Comparison of ENCODE assay signal across 8 cellular contexts in genomic region chr5:140557136-140557805, GRCh38. TPM values are rescaled to one million over a fixed set of nuclear protein-coding genes. Genes with fewer than 3 reads are reported as not detected.
A peak's percentile ranks its signal among the peaks of the same experiment; 100 is the strongest.
DNase-seq lines count a peak whose midpoint lies in the region; ATAC-seq and TF ChIP-seq lines count a peak whose summit lies in the region.

Gene SRA1, minus strand, starts transcription at chr5:140557473. Its CDS starts 21 bp downstream, at chr5:140557452.

- H2AFZ ChIP-seq in OCI-LY7 (ENCODE audit: low read length): peak within 1 kb of the TSS; percentile 63; the same call in 1 of the 2 replicates

- H3K27ac ChIP-seq in OCI-LY7 (ENCODE audit: low read depth, low read length, poor library complexity, severe bottlenecking): peak within 1 kb of the TSS; percentile 46
- H3K27ac ChIP-seq in mucosa of rectum (ENCODE audit: low read depth in 2 of 2, low read length in 2 of 2): peak within 1 kb of the TSS; percentile 73 to 86

- peaks cover 18% of the 10 kb centered on the region; the same call in 1 of the 2 replicates for H3K79me2 ChIP-seq in OCI-LY7 (ENCODE audit: insufficient read depth, low read depth, low read length)

- H3K4me2 ChIP-seq in OCI-LY7 (ENCODE audit: low read length): peak within 1 kb of the TSS; percentile 91

- intact Hi-C loops in OCI-LY7 (cut with micrococcal nuclease; ENCODE audit: unreplicated experiment): loop anchor here (2.0 to 10.0 kb wide), 4 partner anchors 82 to 312 kb away; partner anchors contain the start of genes ANKHD1, SLC4A9 and TMCO6

- POLR2A ChIA-PET in OCI-LY7 (lab: Charles Lee): interaction anchor here (0.7 to 1.4 kb wide), 4 partner anchors 9 to 26 kb away, joined by 3 to 5 read pairs (median 3); no protein-coding TSS in a partner anchor

- H3K36me3 ChIP-seq in OCI-LY7 (ENCODE audit: insufficient read depth, low read length): peaks cover 18% of the 10 kb centered on the region
- H3K36me3 ChIP-seq in mucosa of rectum (ENCODE audit: control insufficient read depth in 2 of 2, insufficient read depth in 2 of 2, low read length in 2 of 2): peaks cover 3 to 9% of the 10 kb centered on the region in 2 donors

- DNase-seq in DMS 273 treated with DMSO at 0.1 percent for 48 hours (lab: John Stamatoyannopoulos, UW): peak; percentile 76
- DNase-seq in HuH-7 (ENCODE audit: low spot score): peak; percentile 96
- DNase-seq in OCI-LY7 (ENCODE audit: low spot score): peak; percentile 89
- DNase-seq in activated T-cell treated with anti-CD3 and anti-CD28 coated beads for 48 hours (ENCODE audit: low read depth): peak; percentile 87
- no peak for DNase-seq in epithelial cell of proximal tubule (ENCODE audit: low read depth)
- peak; percentile 68 to 69 for DNase-seq in stimulated activated CD8-positive, alpha-beta memory T cell treated with anti-CD3 and anti-CD28 coated beads, Interleukin-4, amount 100 ng/mL, for 4 hours (ENCODE audit: low read depth in 2 of 2, low spot score in 1 of 2)

- CTCF ChIA-PET in OCI-LY7 (lab: Charles Lee; ENCODE audit: unreplicated experiment): no interaction called here

- no peaks in the 10 kb centered on the region for H4K20me1 ChIP-seq in OCI-LY7 (ENCODE audit: insufficient read depth, low read length)

- H3K4me3 ChIP-seq in OCI-LY7 (ENCODE audit: low read depth, low read length, poor library complexity, severe bottlenecking) (peak within 1 kb of the TSS; percentile 82), epithelial cell of proximal tubule (ENCODE audit: low read depth, low read length) (peak within 1 kb of the TSS; percentile 88), mucosa of rectum (ENCODE audit: low read length in 2 of 2) (peak within 1 kb of the TSS; percentile 82 to 85)

- H3K9ac ChIP-seq in mucosa of rectum (ENCODE audit: low read depth in 1 of 2, low read length in 2 of 2): peak within 1 kb of the TSS; percentile 85 to 89

- H3K9me3 ChIP-seq in OCI-LY7 (ENCODE audit: low read length) (no peaks in the 10 kb centered on the region), mucosa of rectum (ENCODE audit: control insufficient read depth in 2 of 2, low read length in 2 of 2) (no peaks in the 10 kb centered on the region)

- H3K4me1 ChIP-seq in OCI-LY7 (ENCODE audit: insufficient read depth, low read length, poor library complexity, severe bottlenecking): peaks cover 23% of the 10 kb centered on the region
- peaks cover 9 to 17% of the 10 kb centered on the region in 2 donors for H3K4me1 ChIP-seq in mucosa of rectum (ENCODE audit: control insufficient read depth in 2 of 2, insufficient read depth in 2 of 2, low read length in 2 of 2)

- no peaks in the 10 kb centered on the region for H3K9me2 ChIP-seq in OCI-LY7 (ENCODE audit: insufficient read depth, low read length)

- peak; percentile 93 for ATAC-seq in GM21526 (IDR thresholded peaks at IDR 0.05; ENCODE audit: low FRiP score, unreplicated experiment)

- H3K27me3 ChIP-seq in mucosa of rectum (ENCODE audit: control insufficient read depth in 2 of 2, insufficient read depth in 2 of 2, low read length in 2 of 2): no peaks in the 10 kb centered on the region

- no TSS peak for BruUV-seq in OCI-LY7 (replicated peaks; lab: Mats Ljungman, UMichigan)

- TF ChIP-seq CTCF in OCI-LY7 (conservative IDR thresholded peaks at IDR 0.05; ENCODE audit: low read length) (no peak), epithelial cell of proximal tubule (conservative IDR thresholded peaks at IDR 0.05; ENCODE audit: low read depth, low read length) (peak; percentile 4)

RNA-seq across cellular contexts. Expression of gene SRA1, which starts in this region (rescaled TPM):
- total RNA-seq in OCI-LY7 (2014; rRNA removed; shearing (Covaris generic)): 18.8 and 19.1 TPM in 2 replicates
- 21.3 and 24.5 TPM in 2 replicates for total RNA-seq in OCI-LY7 (2022)
- 40.3 and 41.3 TPM in 2 replicates for total RNA-seq in epithelial cell of proximal tubule
